Comparison of ENCODE assay signal across 8 cellular contexts in the genomic region with DNA sequence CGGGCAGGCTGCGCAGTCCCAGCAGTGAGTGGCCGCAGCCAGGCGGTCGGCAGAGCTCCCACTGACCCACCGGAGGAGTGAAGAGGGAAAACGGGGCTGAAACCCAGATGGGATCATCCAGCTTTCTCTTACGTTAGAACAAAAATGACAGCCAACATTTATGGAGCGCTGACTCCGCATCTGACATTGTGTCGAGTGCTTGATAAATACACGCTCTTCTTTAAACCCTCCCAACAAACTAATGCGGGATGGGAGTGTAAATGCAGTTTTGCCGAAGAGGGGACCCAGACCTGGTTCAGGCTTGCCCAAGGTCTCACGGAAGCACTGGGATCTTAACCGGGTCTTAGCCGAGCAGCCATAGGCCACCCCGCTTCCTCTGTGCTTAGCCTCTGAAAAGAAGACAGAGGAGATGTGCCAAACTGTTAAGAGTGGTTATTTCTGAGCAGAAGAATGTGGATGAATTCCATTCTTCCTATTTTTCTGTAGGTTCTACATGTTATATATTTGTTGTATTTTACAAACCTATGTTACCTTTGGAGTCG. TPM values are rescaled to one million over a fixed set of nuclear protein-coding genes. Genes with fewer than 3 reads are reported as not detected.
DNase-seq lines count a peak whose midpoint lies in the region; ATAC-seq and TF ChIP-seq lines count a peak whose summit lies in the region.

No MANE protein-coding gene starts in this region.

- H3K4me3 ChIP-seq in PC-9 (peak overlapping the region; percentile 59), fibroblast of pulmonary artery (replicated peaks; ENCODE audit: low read depth, low read length) (peak overlapping the region; percentile 44), prostate gland (peak overlapping the region; percentile 27 to 42)

- intact Hi-C loops in PC-9 (cut with micrococcal nuclease; ENCODE audit: unreplicated experiment) (loop anchor here (2.0 to 5.0 kb wide), 4 partner anchors 28 to 68 kb away; no protein-coding TSS in a partner anchor), prostate gland (cut with DNase I) (no loop called here)

- CTCF ChIA-PET in PC-9 (lab: Charles Lee) = interaction anchor here (0.6 to 1.5 kb wide), 2 partner anchors 11 to 121 kb away, joined by 3 to 8 read pairs; no protein-coding TSS in a partner anchor

- no peaks in the 10 kb centered on the region for H3K9me3 ChIP-seq in PC-9 (ENCODE audit: insufficient read depth, low read depth)
- no peaks in the 10 kb centered on the region for H3K9me3 ChIP-seq in prostate gland

- H3K4me1 ChIP-seq in PC-9 (replicated peaks; ENCODE audit: insufficient read depth) (peaks cover 46% of the 10 kb centered on the region), prostate gland (replicated peaks) (peaks cover 5% of the 10 kb centered on the region)

- BruUV-seq in PC-9 (replicated peaks; lab: Mats Ljungman, UMichigan) = TSS peak; percentile 54

- no peak for ATAC-seq in GM21390 (IDR thresholded peaks at IDR 0.05; ENCODE audit: unreplicated experiment)

- H4K20me1 ChIP-seq in PC-9 (ENCODE audit: insufficient read depth) = no peaks in the 10 kb centered on the region

- no peaks in the 10 kb centered on the region for H3K9me2 ChIP-seq in PC-9 (ENCODE audit: insufficient read depth)

- no peak for TF ChIP-seq POLR2A in prostate gland (IDR thresholded peaks at IDR 0.05)

- H3K27me3 ChIP-seq in PC-9 (ENCODE audit: insufficient read depth, low read depth) (no peaks in the 10 kb centered on the region), prostate gland (replicated peaks; ENCODE audit: insufficient read depth) (no peaks in the 10 kb centered on the region)

- peak overlapping the region; percentile 98 for H3K27ac ChIP-seq in PC-9
- H3K27ac ChIP-seq in prostate gland = peak overlapping the region; percentile 77 to 78

- TF ChIP-seq CTCF in PC-9 (conservative IDR thresholded peaks at IDR 0.05) (no peak), fibroblast of pulmonary artery (IDR thresholded peaks at IDR 0.05; ENCODE audit: low read length, missing control alignments) (no peak), prostate gland (IDR thresholded peaks at IDR 0.05) (no peak), GM13976 (IDR thresholded peaks at IDR 0.05; ENCODE audit: borderline replicate concordance, control extremely low read depth, extremely low read depth, insufficient read depth, missing control alignments) (no peak)

- H3K36me3 ChIP-seq in PC-9 (ENCODE audit: low read depth) (no peaks in the 10 kb centered on the region), prostate gland (no peaks in the 10 kb centered on the region)

- in situ Hi-C loops in GM13976 (cut with MboI; ENCODE audit: low sequenced_read_pairs, unreplicated experiment) = no loop called here

- peaks cover 38% of the 10 kb centered on the region for H3F3A ChIP-seq in PC-9 (ENCODE audit: insufficient read depth, low read depth)

- DNase-seq in EH (ENCODE audit: low read depth) (peak; percentile 38), PC-9 (no peak), fibroblast of pulmonary artery (ENCODE audit: low read depth) (no peak), prostate gland (ENCODE audit: low spot score) (no peak), OCI-M1 (lab: John Stamatoyannopoulos, UW) (no peak), GM13976 (ENCODE audit: low spot score) (no peak), A172 (ENCODE audit: low spot score) (no peak)

- peak overlapping the region; percentile 96 for H3K4me2 ChIP-seq in PC-9

- no peak overlapping the region for H2AFZ ChIP-seq in PC-9

- POLR2A ChIA-PET in PC-9 (lab: Charles Lee; ENCODE audit: unreplicated experiment) = interaction anchor here (0.5 to 0.7 kb wide), 3 partner anchors 42 to 1729 kb away, joined by 3 to 5 read pairs (median 4); no protein-coding TSS in a partner anchor

- 25% methylated on average over 19 of the region's 19 CpGs for WGBS in prostate gland

- H3K79me2 ChIP-seq in PC-9 (ENCODE audit: low read depth) = peaks cover 43% of the 10 kb centered on the region

RNA-seq across cellular contexts. Expression of a gene that starts 3.5 kb away (rescaled TPM):
- total RNA-seq in PC-9 (2021) (1.1 and 1.7 TPM in 2 replicates), prostate gland (1 to 10 TPM; 8.1 to 8.4 TPM)
- 0.10 TPM in 1 of 2 replicates, not detected in the other for total RNA-seq in A172 (2014; rRNA removed; shearing (Covaris generic))
